In genomic region chr1:220280249-220280648, GRCh38 we compare ENCODE assay signal across 26 cellular contexts.
"Had no signal": no experiment of that assay in that cellular context is flagged by ENCODE, and none has a peak within 500 bp of the region (broad histone marks: within the 10 kb centered on the region; RNA-seq: fewer than 3 reads in every experiment).

No MANE protein-coding gene starts in this region.

- H3K9me3 Mint-ChIP-seq: dendritic cell treated with granulocyte-macrophage colony-stimulating factor and Interleukin-4, amounts not matched to agents 40 ng/mL and 50 ng/mL, for 4 days; effector memory CD8-positive, alpha-beta T cell; endodermal cell; mesothelial cell of epicardium; naive B cell; naive thymus-derived CD8-positive, alpha-beta T cell had no signal

- H3K4me1 Mint-ChIP-seq: endodermal cell; naive B cell; naive thymus-derived CD8-positive, alpha-beta T cell had no signal

- H3K27me3 ChIP-seq: left lung had no signal

- H3K4me3 Mint-ChIP-seq: dendritic cell treated with granulocyte-macrophage colony-stimulating factor and Interleukin-4, amounts not matched to agents 40 ng/mL and 50 ng/mL, for 4 days; effector memory CD8-positive, alpha-beta T cell; endodermal cell; mesothelial cell of epicardium; naive B cell; naive thymus-derived CD8-positive, alpha-beta T cell had no signal

- H3K27ac ChIP-seq: epithelial cell of prostate, esophagus squamous epithelium, gastrocnemius medialis, heart right ventricle, left lung, lower lobe of right lung had no signal

- DNase-seq: cortex of kidney; effector CD8-positive, alpha-beta T cell; effector memory CD8-positive, alpha-beta T cell; endodermal cell; esophagus squamous epithelium; foreskin fibroblast; foreskin melanocyte; gastrocnemius medialis; glutamatergic neuron; head of caudate nucleus; heart right ventricle; hippocampal formation; left cardiac atrium; left lung; left ventricle myocardium superior; lower lobe of right lung; mesenchymal stem cell; mucosa of descending colon; naive B cell; naive thymus-derived CD8-positive, alpha-beta T cell had no signal

- H3K36me3 ChIP-seq: esophagus squamous epithelium, gastrocnemius medialis, heart right ventricle, left lung, lower lobe of right lung had no signal

- H3K27ac Mint-ChIP-seq: dendritic cell treated with granulocyte-macrophage colony-stimulating factor and Interleukin-4, amounts not matched to agents 40 ng/mL and 50 ng/mL, for 4 days; effector memory CD8-positive, alpha-beta T cell; endodermal cell; mesothelial cell of epicardium; naive B cell; naive thymus-derived CD8-positive, alpha-beta T cell had no signal

- ATAC-seq: effector memory CD8-positive, alpha-beta T cell; gastrocnemius medialis; heart right ventricle; left cardiac atrium; left lung; left ventricle myocardium superior; lower lobe of right lung; mucosa of descending colon; naive thymus-derived CD8-positive, alpha-beta T cell had no signal

- H3K27me3 Mint-ChIP-seq: dendritic cell treated with granulocyte-macrophage colony-stimulating factor and Interleukin-4, amounts not matched to agents 40 ng/mL and 50 ng/mL, for 4 days had no signal

- H3K36me3 Mint-ChIP-seq: mesothelial cell of epicardium; naive B cell; naive thymus-derived CD8-positive, alpha-beta T cell had no signal

- H3K9me3 ChIP-seq: esophagus squamous epithelium, gastrocnemius medialis, heart right ventricle, left lung, lower lobe of right lung, mucosa of descending colon had no signal

- FAIRE-seq: endometrium, islet of Langerhans, keratinocyte had no signal

- H3K4me1 ChIP-seq: esophagus squamous epithelium, gastrocnemius medialis, heart right ventricle, left lung, lower lobe of right lung had no signal

- H3K4me3 ChIP-seq: esophagus squamous epithelium, gastrocnemius medialis, heart right ventricle, left lung, lower lobe of right lung, mucosa of descending colon had no signal
